In the genomic region with DNA sequence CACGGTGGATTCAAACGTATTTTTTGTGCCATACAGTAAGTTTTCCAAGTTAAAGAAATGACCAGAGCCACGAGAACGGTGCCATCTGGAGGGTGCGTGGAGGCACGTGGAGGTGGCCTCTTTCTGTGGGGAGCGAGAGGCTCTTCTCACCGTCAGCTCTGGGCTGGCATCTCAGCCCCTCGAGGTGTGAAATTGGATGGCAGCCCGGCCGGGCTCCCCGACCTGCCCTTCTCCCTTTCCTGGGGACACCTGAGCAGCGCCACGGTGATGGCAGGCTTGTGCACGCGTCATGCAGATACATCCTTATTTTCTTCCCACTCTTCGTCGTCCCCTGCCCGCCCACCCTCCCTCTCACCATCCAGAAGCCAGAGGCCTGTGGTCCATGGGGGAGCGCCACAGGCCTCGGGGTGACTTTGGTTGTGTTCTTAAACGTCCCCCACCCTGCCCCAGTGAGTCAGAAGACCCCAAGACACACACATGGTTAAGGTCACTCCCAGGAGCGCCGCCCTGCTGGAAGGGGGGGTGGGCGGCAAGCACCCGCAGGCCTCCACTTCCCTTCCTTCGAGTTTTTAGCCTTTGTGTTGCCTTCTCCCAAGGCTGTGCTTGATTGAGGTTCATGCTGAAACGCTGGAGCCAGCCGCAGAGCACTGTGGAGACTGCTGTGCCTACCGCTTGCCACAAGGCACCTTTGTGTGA, we compare ENCODE assay signal across 25 cellular contexts.
DNase-seq lines count a peak whose midpoint lies in the region; ATAC-seq, FAIRE-seq and TF ChIP-seq lines count a peak whose summit lies in the region.
"Had no signal": no experiment of that assay in that cellular context is flagged by ENCODE, and none has a peak within 500 bp of the region (broad histone marks: within the 10 kb centered on the region; RNA-seq: fewer than 3 reads in every experiment).

No MANE protein-coding gene starts in this region.

- BruUV-seq in HCT116 (replicated peaks; lab: Mats Ljungman, UMichigan): no TSS peak

- DNase-seq in D721Med (ENCODE audit: insufficient read length, low spot score): no peak
- no peak for DNase-seq in HCT116 (ENCODE audit: low read depth, low spot score)
- DNase-seq in WTC11 (ENCODE audit: low spot score): no peak
- DNase-seq in RKO (ENCODE audit: low spot score): no peak
- no peak for DNase-seq in GM03348 (ENCODE audit: low spot score)
- no peak for DNase-seq in T-helper 2 cell treated with Interferon-gamma antibody and Interleukin-4, amounts not matched to agents 5 μg/mL and 100 μg/mL, for 36 hours (ENCODE audit: low spot score)
- DNase-seq in body of pancreas: no peak
- DNase-seq: activated CD4-positive, alpha-beta memory T cell treated with anti-CD3 and anti-CD28 coated beads, Interleukin-2, amount 10 ng/mL, durations not matched to agents 7 days and 5 days; activated naive CD4-positive, alpha-beta T cell treated with Interleukin-2 at 50 U/mL for 16 hours; activated T-cell treated with anti-CD3 and anti-CD28 coated beads, Interleukin-2, amount 50 U/mL, for 1 hour; CD8-positive, alpha-beta T cell; colonic mucosa; DMS79 treated with DMSO at 0.1 percent for 48 hours; HCEC 1CT; lower lobe of right lung; NCI-H1930; Right ventricle myocardium superior; sigmoid colon; stimulated activated naive CD4-positive, alpha-beta T cell treated with Interleukin-2 at 50 U/mL for 16 hours; T-helper 1 cell had no signal

- RAD21 ChIA-PET in HCT116 (lab: Charles Lee; ENCODE audit: low non-redundant PET in 1 of 2, low total read pairs in 2 of 2, uncharacterized antibody in 2 of 2, unreplicated experiment in 2 of 2): no interaction called here

- no peak overlapping the region for H2AFZ ChIP-seq in HCT116 (ENCODE audit: low read depth, low read length, poor library complexity, severe bottlenecking)

- no peaks in the 10 kb centered on the region for H4K20me1 ChIP-seq in HCT116 (ENCODE audit: insufficient read depth)

- H3K27me3 ChIP-seq in HCT116 (ENCODE audit: insufficient read depth, low read length) (no peaks in the 10 kb centered on the region), body of pancreas (no peaks in the 10 kb centered on the region)
- H3K27me3 ChIP-seq: ascending aorta, colonic mucosa, ovary, sigmoid colon, tibial nerve had no signal

- H3K36me3 Mint-ChIP-seq in WTC11 (peaks cover 11% of the 10 kb centered on the region), nephron (ENCODE audit: low read depth) (peaks cover 8% of the 10 kb centered on the region)
- H3K36me3 Mint-ChIP-seq in T-helper 2 cell treated with Interferon-gamma antibody and Interleukin-4, amounts not matched to agents 5 μg/mL and 100 μg/mL, for 36 hours (ENCODE audit: low read depth): peaks cover 4% of the 10 kb centered on the region

- H3K4me2 ChIP-seq in HCT116 (ENCODE audit: low read length): no peak overlapping the region

- intact Hi-C loops in HCT116 (cut with micrococcal nuclease): no loop called here
- intact Hi-C loops in body of pancreas (cut with DNase I): no loop called here

- POLR2A ChIA-PET in HCT116 (lab: Charles Lee): no interaction called here
- POLR2A ChIA-PET in WTC11 (lab: Charles Lee): no interaction called here

- TF ChIP-seq RAD21 in HCT116 (IDR thresholded peaks at IDR 0.05; ENCODE audit: low read depth): no peak

- no peaks in the 10 kb centered on the region for H3K27me3 Mint-ChIP-seq in WTC11 (ENCODE audit: low read depth)
- no peaks in the 10 kb centered on the region for H3K27me3 Mint-ChIP-seq in nephron (ENCODE audit: low read depth)
- H3K27me3 Mint-ChIP-seq in T-helper 2 cell treated with Interferon-gamma antibody and Interleukin-4, amounts not matched to agents 5 μg/mL and 100 μg/mL, for 36 hours (ENCODE audit: low read depth): no peaks in the 10 kb centered on the region
- H3K27me3 Mint-ChIP-seq: activated CD4-positive, alpha-beta memory T cell treated with anti-CD3 and anti-CD28 coated beads, Interleukin-2, amount 10 ng/mL, durations not matched to agents 7 days and 5 days had no signal

- no peak for TF ChIP-seq POLR2A in HCT116 (IDR thresholded peaks at IDR 0.05; ENCODE audit: borderline replicate concordance, extremely low read depth, insufficient read depth, insufficient read length)
- TF ChIP-seq POLR2A in body of pancreas (IDR thresholded peaks at IDR 0.05): no peak

- no peaks in the 10 kb centered on the region for H3K9me2 ChIP-seq in HCT116 (ENCODE audit: insufficient read depth)

- H3K27ac ChIP-seq in HCT116 (ENCODE audit: low read depth, low read length) (no peak overlapping the region), body of pancreas (no peak overlapping the region)
- H3K27ac ChIP-seq: ascending aorta, colonic mucosa, lower lobe of right lung, ovary, sigmoid colon, tibial nerve had no signal

- H3K4me1 Mint-ChIP-seq in WTC11 (0 out of 2 replicates have a peak, but pooled peaks cover 3% of the 10 kb centered on the region), nephron (peaks cover 28% of the 10 kb centered on the region)
- H3K4me1 Mint-ChIP-seq in T-helper 2 cell treated with Interferon-gamma antibody and Interleukin-4, amounts not matched to agents 5 μg/mL and 100 μg/mL, for 36 hours (ENCODE audit: low read depth): no peaks in the 10 kb centered on the region
- H3K4me1 Mint-ChIP-seq: activated CD4-positive, alpha-beta memory T cell treated with anti-CD3 and anti-CD28 coated beads, Interleukin-2, amount 10 ng/mL, durations not matched to agents 7 days and 5 days had no signal

- CTCF ChIA-PET in HCT116 (lab: Charles Lee): no interaction called here
- CTCF ChIA-PET in WTC11 (lab: Charles Lee): no interaction called here

- ATAC-seq in HCT116 (peak; percentile 48), WTC11 (no peak), body of pancreas (no peak)
- ATAC-seq: CD8-positive, alpha-beta T cell; lower lobe of right lung had no signal

- FAIRE-seq in D721Med (lab: Jason Lieb, UNC): no peak
- FAIRE-seq: endometrium had no signal

- TF ChIP-seq CTCF in D721Med (IDR thresholded peaks at IDR 0.05; ENCODE audit: insufficient read depth, missing control alignments) (peak; percentile 5), HCT116 (IDR thresholded peaks at IDR 0.05 in 2 of 3, conservative IDR thresholded peaks at IDR 0.05 in 1 of 3; ENCODE audit: borderline replicate concordance in 1 of 3, insufficient read depth in 1 of 3, low read depth in 2 of 3, low read length in 2 of 3) (peak in 2 of 3 experiments; percentile 50 to 57; a peak in 4 of 6 replicates), WTC11 (IDR thresholded peaks at IDR 0.05) (0 out of 2 replicates have a peak, but pooled peaks have one; percentile 16), nephron (IDR thresholded peaks at IDR 0.05; ENCODE audit: unreplicated experiment in 3 of 3) (no peak), body of pancreas (IDR thresholded peaks at IDR 0.05) (no peak)

- no peaks in the 10 kb centered on the region for H3K79me2 ChIP-seq in HCT116 (ENCODE audit: insufficient read depth, low read length)

- H3K4me3 Mint-ChIP-seq in WTC11: no peak overlapping the region
- H3K4me3 Mint-ChIP-seq in nephron: no peak overlapping the region
- H3K4me3 Mint-ChIP-seq in T-helper 2 cell treated with Interferon-gamma antibody and Interleukin-4, amounts not matched to agents 5 μg/mL and 100 μg/mL, for 36 hours: no peak overlapping the region
- H3K4me3 Mint-ChIP-seq: activated CD4-positive, alpha-beta memory T cell treated with anti-CD3 and anti-CD28 coated beads, Interleukin-2, amount 10 ng/mL, durations not matched to agents 7 days and 5 days; CD8-positive, alpha-beta T cell had no signal

- H3K27ac Mint-ChIP-seq in WTC11 (peak overlapping the region; percentile 60; the same call in 1 of the 2 replicates), nephron (peak overlapping the region; percentile 42 to 87 (median 74))
- H3K27ac Mint-ChIP-seq in T-helper 2 cell treated with Interferon-gamma antibody and Interleukin-4, amounts not matched to agents 5 μg/mL and 100 μg/mL, for 36 hours: no peak overlapping the region
- H3K27ac Mint-ChIP-seq: activated CD4-positive, alpha-beta memory T cell treated with anti-CD3 and anti-CD28 coated beads, Interleukin-2, amount 10 ng/mL, durations not matched to agents 7 days and 5 days; CD8-positive, alpha-beta T cell had no signal

- H3K9me3 Mint-ChIP-seq in WTC11 (no peaks in the 10 kb centered on the region), nephron (no peaks in the 10 kb centered on the region)
- H3K9me3 Mint-ChIP-seq in T-helper 2 cell treated with Interferon-gamma antibody and Interleukin-4, amounts not matched to agents 5 μg/mL and 100 μg/mL, for 36 hours: no peaks in the 10 kb centered on the region
- H3K9me3 Mint-ChIP-seq: activated CD4-positive, alpha-beta memory T cell treated with anti-CD3 and anti-CD28 coated beads, Interleukin-2, amount 10 ng/mL, durations not matched to agents 7 days and 5 days; CD8-positive, alpha-beta T cell had no signal

- no peak overlapping the region for H3K9ac ChIP-seq in HCT116 (ENCODE audit: low read length)

- H3K4me3 ChIP-seq in HCT116 (replicated peaks in 1 of 2; ENCODE audit: low read depth in 1 of 2, low read length in 2 of 2) (no peak overlapping the region), body of pancreas (no peak overlapping the region)
- H3K4me3 ChIP-seq: ascending aorta, colonic mucosa, lower lobe of right lung, ovary, sigmoid colon, tibial nerve had no signal

- H3K9me3 ChIP-seq in HCT116 (ENCODE audit: control insufficient read depth in 1 of 2, insufficient read depth in 1 of 2, low read depth in 1 of 2, low read length in 2 of 2) (no peaks in the 10 kb centered on the region), body of pancreas (no peaks in the 10 kb centered on the region)
- H3K9me3 ChIP-seq: ascending aorta, colonic mucosa, lower lobe of right lung, ovary, sigmoid colon, tibial nerve had no signal

- H3K4me1 ChIP-seq in HCT116 (ENCODE audit: control insufficient read depth in 1 of 2, insufficient read depth in 2 of 2, low read length in 2 of 2): no peaks in the 10 kb centered on the region
- peaks cover 6% of the 10 kb centered on the region for H3K4me1 ChIP-seq in body of pancreas
- H3K4me1 ChIP-seq: colonic mucosa had no signal

- WGBS in body of pancreas, 2 donors: 87 to 92% methylated on average over 26 to 28 of the region's 30 CpGs

- H3K36me3 ChIP-seq in HCT116 (ENCODE audit: control insufficient read depth in 1 of 2, insufficient read depth in 2 of 2, low read length in 2 of 2) (no peaks in the 10 kb centered on the region), body of pancreas (replicated peaks in 1 of 2; ENCODE audit: insufficient read depth in 1 of 2, low read depth in 2 of 2) (no peaks in the 10 kb centered on the region)
- H3K36me3 ChIP-seq: colonic mucosa, ovary had no signal

TF ChIP-seq in HCT116, 20 proteins besides CTCF, POLR2A, EP300 and RAD21 (continues in another document):
- TF ChIP-seq MAX (IDR thresholded peaks at IDR 0.05): no peak
- no peak for TF ChIP-seq ZNF274 (IDR thresholded peaks at IDR 0.05; ENCODE audit: low read depth, low read length)

Comparison
In these comparisons a context has a peak if more than half of its experiments do, and no peak if none do; other contexts are left out.
1. CTCF ChIP-seq: peak in D721Med (single experiment), HCT116 (2 of 3) and WTC11 (single experiment); none in nephron (0 of 3) and body of pancreas (0 of 7).